ENCODE assay signal across 14 cellular contexts in genomic region chr1:116397728-116398127, GRCh38.
"Had no signal": no experiment of that assay in that cellular context is flagged by ENCODE, and none has a peak within 500 bp of the region (broad histone marks: within the 10 kb centered on the region; RNA-seq: fewer than 3 reads in every experiment).

No MANE protein-coding gene starts in this region.

- H3K27ac Mint-ChIP-seq: activated CD4-positive, alpha-beta T cell treated with anti-CD3 and anti-CD28 coated beads, Interleukin-2, amount 10 ng/mL, durations not matched to agents 7 days and 5 days had no signal

- H3K9me3 Mint-ChIP-seq: activated CD4-positive, alpha-beta T cell treated with anti-CD3 and anti-CD28 coated beads, Interleukin-2, amount 10 ng/mL, durations not matched to agents 7 days and 5 days; naive thymus-derived CD8-positive, alpha-beta T cell; stimulated activated effector memory CD8-positive, alpha-beta T cell treated with anti-CD3 and anti-CD28 coated beads, Interleukin-12 subunit alpha, Interleukin-12 subunit beta, amount 100 ng/mL, for 72 hours; T-helper 1 cell treated with Interleukin-12 subunit alpha and Interleukin-12 subunit beta and Interleukin-4 antibody, amounts not matched to agents 30 μg/mL and 1 μg/mL, for 36 hours had no signal

- H3K9ac ChIP-seq: SK-N-SH had no signal

- H3K27me3 ChIP-seq: gastroesophageal sphincter, hepatocyte, right lobe of liver, tibial artery had no signal

- H3K9me3 ChIP-seq: gastroesophageal sphincter, right lobe of liver, SK-N-SH, tibial artery had no signal

- ATAC-seq: gastroesophageal sphincter; naive thymus-derived CD8-positive, alpha-beta T cell; right lobe of liver; stimulated activated effector memory CD8-positive, alpha-beta T cell treated with anti-CD3 and anti-CD28 coated beads, Interleukin-12 subunit alpha, Interleukin-12 subunit beta, amount 100 ng/mL, for 72 hours had no signal

- H3K4me3 ChIP-seq: gastroesophageal sphincter, hepatocyte, right lobe of liver, tibial artery had no signal

- H3K4me2 ChIP-seq: hepatocyte, SK-N-SH had no signal

- H2AFZ ChIP-seq: hepatocyte had no signal

- H3K4me1 ChIP-seq: gastroesophageal sphincter, tibial artery had no signal

- H3K27ac ChIP-seq: gastroesophageal sphincter, hepatocyte, right lobe of liver, tibial artery had no signal

- H3K4me3 Mint-ChIP-seq: activated CD4-positive, alpha-beta T cell treated with anti-CD3 and anti-CD28 coated beads, Interleukin-2, amount 10 ng/mL, durations not matched to agents 7 days and 5 days; naive thymus-derived CD8-positive, alpha-beta T cell; stimulated activated effector memory CD8-positive, alpha-beta T cell treated with anti-CD3 and anti-CD28 coated beads, Interleukin-12 subunit alpha, Interleukin-12 subunit beta, amount 100 ng/mL, for 72 hours; T-helper 1 cell treated with Interleukin-12 subunit alpha and Interleukin-12 subunit beta and Interleukin-4 antibody, amounts not matched to agents 30 μg/mL and 1 μg/mL, for 36 hours had no signal

- H3K27me3 Mint-ChIP-seq: activated CD4-positive, alpha-beta T cell treated with anti-CD3 and anti-CD28 coated beads, Interleukin-2, amount 10 ng/mL, durations not matched to agents 7 days and 5 days; naive thymus-derived CD8-positive, alpha-beta T cell had no signal

- DNase-seq: activated CD4-positive, alpha-beta T cell treated with anti-CD3 and anti-CD28 coated beads, Interleukin-2, amount 10 ng/mL, durations not matched to agents 7 days and 5 days; activated CD4-positive, CD25-positive, alpha-beta regulatory T cell; activated effector memory CD4-positive, alpha-beta T cell treated with Interleukin-2 at 50 U/mL for 16 hours; activated T-cell treated with anti-CD3 and anti-CD28 coated beads for 4 hours; kidney glomerular epithelial cell; naive thymus-derived CD8-positive, alpha-beta T cell; posterior cingulate gyrus; right lobe of liver; SK-N-SH; tibial artery had no signal
